Comparison of ENCODE assay signal across 1 cellular context in the genomic region with DNA sequence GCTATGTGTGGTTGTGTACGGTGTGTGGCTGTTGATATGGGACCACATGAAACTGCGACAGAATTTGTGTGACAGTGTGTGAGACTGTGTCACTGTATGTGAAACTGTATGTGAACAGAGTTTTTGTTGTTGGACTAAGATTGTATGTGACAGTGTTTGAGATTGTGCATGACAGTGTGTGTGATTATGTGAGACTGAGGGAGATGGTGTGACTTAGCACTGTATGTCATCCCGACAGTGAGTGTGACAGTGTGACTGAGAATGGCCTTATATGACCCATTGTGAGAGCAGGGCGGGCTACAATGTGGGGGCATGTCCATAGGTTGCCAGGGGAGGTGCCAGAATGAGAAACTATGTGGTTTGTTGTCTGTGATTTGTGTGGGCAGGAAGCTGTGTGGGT.
TF ChIP-seq lines count a peak whose summit lies in the region.

No MANE protein-coding gene starts in this region.

TF ChIP-seq in GM23338, 12 proteins besides CTCF, POLR2A, EP300 and RAD21 (continued from another document):
- TF ChIP-seq, protein P1, sequence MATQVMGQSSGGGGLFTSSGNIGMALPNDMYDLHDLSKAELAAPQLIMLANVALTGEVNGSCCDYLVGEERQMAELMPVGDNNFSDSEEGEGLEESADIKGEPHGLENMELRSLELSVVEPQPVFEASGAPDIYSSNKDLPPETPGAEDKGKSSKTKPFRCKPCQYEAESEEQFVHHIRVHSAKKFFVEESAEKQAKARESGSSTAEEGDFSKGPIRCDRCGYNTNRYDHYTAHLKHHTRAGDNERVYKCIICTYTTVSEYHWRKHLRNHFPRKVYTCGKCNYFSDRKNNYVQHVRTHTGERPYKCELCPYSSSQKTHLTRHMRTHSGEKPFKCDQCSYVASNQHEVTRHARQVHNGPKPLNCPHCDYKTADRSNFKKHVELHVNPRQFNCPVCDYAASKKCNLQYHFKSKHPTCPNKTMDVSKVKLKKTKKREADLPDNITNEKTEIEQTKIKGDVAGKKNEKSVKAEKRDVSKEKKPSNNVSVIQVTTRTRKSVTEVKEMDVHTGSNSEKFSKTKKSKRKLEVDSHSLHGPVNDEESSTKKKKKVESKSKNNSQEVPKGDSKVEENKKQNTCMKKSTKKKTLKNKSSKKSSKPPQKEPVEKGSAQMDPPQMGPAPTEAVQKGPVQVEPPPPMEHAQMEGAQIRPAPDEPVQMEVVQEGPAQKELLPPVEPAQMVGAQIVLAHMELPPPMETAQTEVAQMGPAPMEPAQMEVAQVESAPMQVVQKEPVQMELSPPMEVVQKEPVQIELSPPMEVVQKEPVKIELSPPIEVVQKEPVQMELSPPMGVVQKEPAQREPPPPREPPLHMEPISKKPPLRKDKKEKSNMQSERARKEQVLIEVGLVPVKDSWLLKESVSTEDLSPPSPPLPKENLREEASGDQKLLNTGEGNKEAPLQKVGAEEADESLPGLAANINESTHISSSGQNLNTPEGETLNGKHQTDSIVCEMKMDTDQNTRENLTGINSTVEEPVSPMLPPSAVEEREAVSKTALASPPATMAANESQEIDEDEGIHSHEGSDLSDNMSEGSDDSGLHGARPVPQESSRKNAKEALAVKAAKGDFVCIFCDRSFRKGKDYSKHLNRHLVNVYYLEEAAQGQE (IDR thresholded peaks at IDR 0.05; ENCODE audit: unreplicated experiment): no peak
- TF ChIP-seq POLR2AphosphoS5 (IDR thresholded peaks at IDR 0.05; ENCODE audit: low read depth): no peak
- no peak for TF ChIP-seq ZNF331 (CRISPR knock-in tag; IDR thresholded peaks at IDR 0.05; ENCODE audit: low read depth)
- TF ChIP-seq ZNF462 (CRISPR knock-in tag; IDR thresholded peaks at IDR 0.05): no peak
- no peak for TF ChIP-seq CREB1 (CRISPR knock-in tag; IDR thresholded peaks at IDR 0.05; ENCODE audit: low read depth)
- TF ChIP-seq JUNB (IDR thresholded peaks at IDR 0.05; ENCODE audit: unreplicated experiment): no peak
- no peak for TF ChIP-seq STAT1 (IDR thresholded peaks at IDR 0.05; ENCODE audit: unreplicated experiment)
- TF ChIP-seq ETS1 (IDR thresholded peaks at IDR 0.05): no peak
